Comparison of ENCODE assay signal across 20 cellular contexts in the genomic region with DNA sequence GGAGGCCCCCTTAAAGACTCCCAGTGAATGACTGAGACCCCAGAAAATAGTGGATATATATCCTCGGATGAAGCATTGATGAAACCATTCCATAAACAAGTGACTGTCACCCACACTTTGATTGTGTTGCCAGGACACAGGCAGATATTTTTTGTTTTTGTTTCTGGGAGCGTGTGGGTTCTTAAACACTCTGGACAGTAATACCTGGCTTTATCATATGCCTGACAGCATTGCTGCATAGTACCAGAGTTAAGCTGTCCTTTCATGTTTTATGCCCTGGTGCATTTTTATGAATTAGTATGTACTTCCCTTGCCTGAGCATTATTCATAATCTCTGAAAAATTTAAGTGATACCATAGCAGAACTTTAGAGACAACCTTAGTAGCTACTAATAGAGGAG. TPM values are rescaled to one million over a fixed set of nuclear protein-coding genes. Genes with fewer than 3 reads are reported as not detected.
DNase-seq lines count a peak whose midpoint lies in the region; ATAC-seq, FAIRE-seq and TF ChIP-seq lines count a peak whose summit lies in the region.
"Had no signal": no experiment of that assay in that cellular context is flagged by ENCODE, and none has a peak within 500 bp of the region (broad histone marks: within the 10 kb centered on the region; RNA-seq: fewer than 3 reads in every experiment).

No MANE protein-coding gene starts in this region.

- FAIRE-seq in astrocyte (lab: Jason Lieb, UNC): no peak
- FAIRE-seq: A204.1, GM18507 had no signal

- no peak for TF ChIP-seq CTCF in CD4-positive, alpha-beta T cell (IDR thresholded peaks at IDR 0.05)
- no peak for TF ChIP-seq CTCF in astrocyte (IDR thresholded peaks at IDR 0.05; ENCODE audit: insufficient read depth, low read depth, low read length)

- H3K27ac ChIP-seq in CD4-positive, alpha-beta T cell (ENCODE audit: low read depth, low read length): no peak overlapping the region
- H3K27ac ChIP-seq in astrocyte (ENCODE audit: low read depth, low read length) (no peak overlapping the region), mesodermal cell (ENCODE audit: low read depth, low read length, severe bottlenecking) (peak overlapping the region; percentile 30)
- H3K27ac ChIP-seq: BLaER1, SJSA1 had no signal

- H3K36me3 ChIP-seq in astrocyte (ENCODE audit: insufficient read depth, low read length) (peaks cover 24% of the 10 kb centered on the region), mesodermal cell (ENCODE audit: control insufficient read depth, insufficient read depth, low read length) (peaks cover 53% of the 10 kb centered on the region)

- H3K36me3 Mint-ChIP-seq in activated T-cell treated with anti-CD3 and anti-CD28 coated beads, Interleukin-2, amount 50 U/mL, for 72 hours (ENCODE audit: insufficient read depth in 2 of 2): peaks cover 0 to 21% of the 10 kb centered on the region in 2 donors
- H3K36me3 Mint-ChIP-seq in CD4-positive, alpha-beta T cell (ENCODE audit: low read depth): peaks cover 76% of the 10 kb centered on the region
- peaks cover 4% of the 10 kb centered on the region for H3K36me3 Mint-ChIP-seq in astrocyte (ENCODE audit: low read depth, unreplicated experiment)

- H3K27ac Mint-ChIP-seq in activated T-cell treated with anti-CD3 and anti-CD28 coated beads, Interleukin-2, amount 50 U/mL, for 72 hours: peak overlapping the region; percentile 85
- H3K27ac Mint-ChIP-seq in CD4-positive, alpha-beta T cell: peak overlapping the region; percentile 47
- H3K27ac Mint-ChIP-seq in astrocyte (ENCODE audit: unreplicated experiment): peak overlapping the region; percentile 86

- no peak for DNase-seq in activated T-cell treated with anti-CD3 and anti-CD28 coated beads, Interleukin-2, amount 50 U/mL, for 72 hours
- DNase-seq in activated T-cell treated with anti-CD3 and anti-CD28 coated beads, Interleukin-2, amount 50 U/mL, for 1 hour: no peak
- no peak for DNase-seq in CD4-positive, alpha-beta T cell
- DNase-seq in astrocyte (ENCODE audit: low read depth): no peak
- no peak for DNase-seq in stimulated activated CD8-positive, alpha-beta memory T cell treated with anti-CD3 and anti-CD28 coated beads, Interleukin-4, amount 100 ng/mL, for 48 hours
- DNase-seq in NCI-H1436 treated with DMSO at 0.1 percent for 48 hours (lab: John Stamatoyannopoulos, UW): no peak
- no peak for DNase-seq in HCEC 1CT
- DNase-seq: CD8-positive, alpha-beta memory T cell; GOT3; KBM-7; NCI-H187; NCI-H226; NCI-H524; NCI-H82; PC-3 had no signal

- H3K4me3 ChIP-seq in astrocyte (ENCODE audit: insufficient read depth, low read depth, low read length): no peak overlapping the region
- no peak overlapping the region for H3K4me3 ChIP-seq in mesodermal cell (ENCODE audit: extremely low read depth, insufficient read depth, low read length, poor library complexity, severe bottlenecking)
- H3K4me3 ChIP-seq: BLaER1, SJSA1 had no signal

- H2AFZ ChIP-seq in astrocyte (ENCODE audit: low read depth, low read length): no peak overlapping the region

- H3K79me2 ChIP-seq in astrocyte (ENCODE audit: insufficient read depth, low read length): peaks cover 81% of the 10 kb centered on the region

- H3K4me2 ChIP-seq in astrocyte (ENCODE audit: low read length): no peak overlapping the region
- H3K4me2 ChIP-seq: BLaER1 had no signal

- peaks cover 23% of the 10 kb centered on the region for H4K20me1 ChIP-seq in astrocyte (ENCODE audit: insufficient read depth, low read length)

- H3K4me1 ChIP-seq in astrocyte (ENCODE audit: insufficient read depth, low read length) (no peaks in the 10 kb centered on the region), mesodermal cell (ENCODE audit: control insufficient read depth, insufficient read depth, low read length, poor library complexity, severe bottlenecking) (no peaks in the 10 kb centered on the region)
- H3K4me1 ChIP-seq: BLaER1, SJSA1 had no signal

- H3K9me3 Mint-ChIP-seq in activated T-cell treated with anti-CD3 and anti-CD28 coated beads, Interleukin-2, amount 50 U/mL, for 72 hours: no peaks in the 10 kb centered on the region
- H3K9me3 Mint-ChIP-seq in CD4-positive, alpha-beta T cell: no peaks in the 10 kb centered on the region
- H3K9me3 Mint-ChIP-seq in astrocyte (ENCODE audit: unreplicated experiment): no peaks in the 10 kb centered on the region
- H3K9me3 Mint-ChIP-seq: CD8-positive, alpha-beta memory T cell had no signal

- WGBS in mesodermal cell (ENCODE audit: insufficient coverage in 2 of 2), 2 experiments: 96 to 100% methylated on average over 1 to 2 of the region's 2 CpGs

- intact Hi-C loops in CD4-positive, alpha-beta T cell (cut with DNase I, micrococcal nuclease): no loop called here

- H3K9ac ChIP-seq in astrocyte (ENCODE audit: low read length): no peak overlapping the region
- H3K9ac ChIP-seq: BLaER1 had no signal

- H3K27me3 Mint-ChIP-seq in activated T-cell treated with anti-CD3 and anti-CD28 coated beads, Interleukin-2, amount 50 U/mL, for 72 hours (ENCODE audit: low read depth): no peaks in the 10 kb centered on the region
- H3K27me3 Mint-ChIP-seq in CD4-positive, alpha-beta T cell: no peaks in the 10 kb centered on the region
- H3K27me3 Mint-ChIP-seq in astrocyte (ENCODE audit: low read depth, unreplicated experiment): no peaks in the 10 kb centered on the region
- H3K27me3 Mint-ChIP-seq: CD8-positive, alpha-beta memory T cell had no signal

- ATAC-seq in activated T-cell treated with anti-CD3 and anti-CD28 coated beads, Interleukin-2, amount 50 U/mL, for 72 hours (replicated peaks in 1 of 2): no peak
- ATAC-seq in CD4-positive, alpha-beta T cell (ENCODE audit: poor library complexity): no peak
- ATAC-seq: PC-3 had no signal

- peaks cover 6% of the 10 kb centered on the region for H3K4me1 Mint-ChIP-seq in activated T-cell treated with anti-CD3 and anti-CD28 coated beads, Interleukin-2, amount 50 U/mL, for 72 hours (ENCODE audit: low read depth)
- peaks cover 26% of the 10 kb centered on the region for H3K4me1 Mint-ChIP-seq in CD4-positive, alpha-beta T cell (ENCODE audit: low read depth)
- H3K4me1 Mint-ChIP-seq in astrocyte (ENCODE audit: low read depth, unreplicated experiment): peaks cover 13% of the 10 kb centered on the region

- H3K27me3 ChIP-seq in CD4-positive, alpha-beta T cell (ENCODE audit: control insufficient read depth, insufficient read depth, low read length): no peaks in the 10 kb centered on the region
- no peaks in the 10 kb centered on the region for H3K27me3 ChIP-seq in astrocyte (ENCODE audit: insufficient read depth, low read length)
- H3K27me3 ChIP-seq: BLaER1, SJSA1 had no signal

- H3K9me3 ChIP-seq in CD4-positive, alpha-beta T cell (ENCODE audit: control insufficient read depth, low read length): no peaks in the 10 kb centered on the region
- H3K9me3 ChIP-seq in astrocyte (ENCODE audit: insufficient read depth, low read depth, low read length) (no peaks in the 10 kb centered on the region), mesodermal cell (ENCODE audit: control insufficient read depth, low read length) (no peaks in the 10 kb centered on the region)
- H3K9me3 ChIP-seq: BLaER1, SJSA1 had no signal

- POLR2A ChIA-PET in CD4-positive, alpha-beta T cell (lab: Charles Lee): no interaction called here

- no peak overlapping the region for H3K4me3 Mint-ChIP-seq in activated T-cell treated with anti-CD3 and anti-CD28 coated beads, Interleukin-2, amount 50 U/mL, for 72 hours
- no peak overlapping the region for H3K4me3 Mint-ChIP-seq in CD4-positive, alpha-beta T cell
- H3K4me3 Mint-ChIP-seq in astrocyte (ENCODE audit: unreplicated experiment): no peak overlapping the region
- H3K4me3 Mint-ChIP-seq: CD8-positive, alpha-beta memory T cell had no signal

- CTCF ChIA-PET in CD4-positive, alpha-beta T cell (lab: Charles Lee): no interaction called here

RNA-seq across cellular contexts. Expression of a gene that starts 30.2 kb away (rescaled TPM):
- total RNA-seq in activated T-cell treated with anti-CD3 and anti-CD28 coated beads, Interleukin-2, amount 50 U/mL, for 72 hours: 10 to 100 TPM; 99.4 to 99.7 TPM
- 10 to 100 TPM; 82.0 to 94.8 TPM for total RNA-seq in CD4-positive, alpha-beta T cell
- total RNA-seq in astrocyte: 100 and 101 TPM in 2 replicates
- 73.6 TPM for polyA plus RNA-seq in mesodermal cell (2013, experiment 1 of 2)
- 101 TPM for polyA plus RNA-seq in mesodermal cell (2013, experiment 2 of 2)
